ENCODE assay signal across 8 cellular contexts in the genomic region with DNA sequence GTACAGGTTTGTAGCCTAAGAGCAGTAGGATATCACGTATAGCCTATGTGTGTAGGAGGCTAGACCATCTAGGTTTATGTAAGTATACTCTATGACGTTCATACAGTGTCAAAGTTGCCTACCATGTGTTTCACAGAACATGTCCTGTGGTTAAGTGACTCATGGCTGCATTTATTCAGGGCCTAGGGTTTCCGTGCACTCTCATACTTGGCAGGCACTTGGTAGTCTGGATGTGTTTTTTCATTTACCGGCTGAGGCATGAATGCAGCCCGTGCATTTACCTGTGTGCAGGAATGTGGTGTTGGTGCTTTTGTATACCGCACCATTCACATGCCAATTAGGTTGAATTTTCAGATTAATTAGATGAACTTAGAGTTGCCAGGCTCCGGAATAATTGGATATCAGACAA. TPM values are rescaled to one million over a fixed set of nuclear protein-coding genes. Genes with fewer than 3 reads are reported as not detected.
DNase-seq lines count a peak whose midpoint lies in the region; ATAC-seq and TF ChIP-seq lines count a peak whose summit lies in the region.

No MANE protein-coding gene starts in this region.

- TF ChIP-seq CTCF in A673 (conservative IDR thresholded peaks at IDR 0.05; ENCODE audit: low read depth, low read length) (no peak), epithelial cell of proximal tubule (conservative IDR thresholded peaks at IDR 0.05; ENCODE audit: low read depth, low read length) (no peak)

- peaks cover 24% of the 10 kb centered on the region for H3K4me1 Mint-ChIP-seq in stimulated activated effector memory CD8-positive, alpha-beta T cell treated with anti-CD3 and anti-CD28 coated beads, Interleukin-12 subunit alpha, Interleukin-12 subunit beta, amount 100 ng/mL, for 72 hours

- BruUV-seq in A673 (replicated peaks; lab: Mats Ljungman, UMichigan): no TSS peak

- H3K4me3 Mint-ChIP-seq in stimulated activated effector memory CD8-positive, alpha-beta T cell treated with anti-CD3 and anti-CD28 coated beads, Interleukin-12 subunit alpha, Interleukin-12 subunit beta, amount 100 ng/mL, for 72 hours: peak overlapping the region; percentile 69

- no peak overlapping the region for H3K27ac ChIP-seq in A673 (ENCODE audit: low read depth, low read length, poor library complexity, severe bottlenecking)

- H3K27me3 ChIP-seq in A673 (replicated peaks; ENCODE audit: insufficient read depth, low read depth, low read length, poor library complexity): no peaks in the 10 kb centered on the region

- no peaks in the 10 kb centered on the region for H3K36me3 Mint-ChIP-seq in stimulated activated effector memory CD8-positive, alpha-beta T cell treated with anti-CD3 and anti-CD28 coated beads, Interleukin-12 subunit alpha, Interleukin-12 subunit beta, amount 100 ng/mL, for 72 hours

- peaks cover 11% of the 10 kb centered on the region for H3K4me1 ChIP-seq in A673 (ENCODE audit: insufficient read depth, low read length, poor library complexity, severe bottlenecking)

- CTCF ChIA-PET in A673 (lab: Charles Lee): no interaction called here

- peak overlapping the region; percentile 94 for H3K27ac Mint-ChIP-seq in stimulated activated effector memory CD8-positive, alpha-beta T cell treated with anti-CD3 and anti-CD28 coated beads, Interleukin-12 subunit alpha, Interleukin-12 subunit beta, amount 100 ng/mL, for 72 hours

- no peaks in the 10 kb centered on the region for H3K9me3 ChIP-seq in A673 (ENCODE audit: low read depth, low read length, poor library complexity, severe bottlenecking)

- no peaks in the 10 kb centered on the region for H3K36me3 ChIP-seq in A673 (ENCODE audit: insufficient read depth, low read length, poor library complexity, severe bottlenecking)

- POLR2A ChIA-PET in A673 (lab: Charles Lee; ENCODE audit: low non-redundant PET): no interaction called here

- no peaks in the 10 kb centered on the region for H3K9me3 Mint-ChIP-seq in stimulated activated effector memory CD8-positive, alpha-beta T cell treated with anti-CD3 and anti-CD28 coated beads, Interleukin-12 subunit alpha, Interleukin-12 subunit beta, amount 100 ng/mL, for 72 hours

- ATAC-seq in HG02798 (IDR thresholded peaks at IDR 0.05; ENCODE audit: poor library complexity, unreplicated experiment): peak; percentile 66
- peak; percentile 100 for ATAC-seq in stimulated activated effector memory CD8-positive, alpha-beta T cell treated with anti-CD3 and anti-CD28 coated beads, Interleukin-12 subunit alpha, Interleukin-12 subunit beta, amount 100 ng/mL, for 72 hours
- ATAC-seq in HG03196 (IDR thresholded peaks at IDR 0.05; ENCODE audit: unreplicated experiment): no peak

- H3K4me3 ChIP-seq in A673 (ENCODE audit: low read depth, low read length, poor library complexity, severe bottlenecking) (no peak overlapping the region), epithelial cell of proximal tubule (ENCODE audit: low read depth, low read length) (no peak overlapping the region)

- intact Hi-C loops in A673 (cut with micrococcal nuclease; ENCODE audit: unreplicated experiment): no loop called here

- DNase-seq in A673 (ENCODE audit: low spot score): peak; percentile 51
- DNase-seq in T1000 (lab: John Stamatoyannopoulos, UW): peak; percentile 2
- DNase-seq in epithelial cell of proximal tubule (ENCODE audit: low read depth): peak; percentile 45
- DNase-seq in stimulated activated effector memory CD8-positive, alpha-beta T cell treated with anti-CD3 and anti-CD28 coated beads, Interleukin-12 subunit alpha, Interleukin-12 subunit beta, amount 100 ng/mL, for 72 hours (ENCODE audit: low spot score in 2 of 2): peak; percentile 33 to 73
- DNase-seq in SHP77 (lab: John Stamatoyannopoulos, UW): no peak
- no peak for DNase-seq in NCI-H2107 (lab: John Stamatoyannopoulos, UW)

RNA-seq across cellular contexts. Expression of a gene that starts 43.4 kb away (rescaled TPM):
- 303 and 389 TPM in 2 replicates for total RNA-seq in A673 (2021)
- total RNA-seq in epithelial cell of proximal tubule: 562 and 563 TPM in 2 replicates

RNA-seq across cellular contexts. Expression of a gene that starts 57.8 kb away (rescaled TPM):
- total RNA-seq in A673 (2021) (298 and 357 TPM in 2 replicates), epithelial cell of proximal tubule (755 and 992 TPM in 2 replicates)

Comparison
In these comparisons a context has a peak if more than half of its experiments do, and no peak if none do; other contexts are left out.
1. DNase-seq: peak in A673 (single experiment), T1000 (single experiment), epithelial cell of proximal tubule (single experiment) and stimulated activated effector memory CD8-positive, alpha-beta T cell treated with anti-CD3 and anti-CD28 coated beads, Interleukin-12 subunit alpha, Interleukin-12 subunit beta, amount 100 ng/mL, for 72 hours (2 of 2); none in SHP77 (0 of 2) and NCI-H2107 (single experiment).